3 cellular contexts compared by ENCODE assay signal in the genomic region with DNA sequence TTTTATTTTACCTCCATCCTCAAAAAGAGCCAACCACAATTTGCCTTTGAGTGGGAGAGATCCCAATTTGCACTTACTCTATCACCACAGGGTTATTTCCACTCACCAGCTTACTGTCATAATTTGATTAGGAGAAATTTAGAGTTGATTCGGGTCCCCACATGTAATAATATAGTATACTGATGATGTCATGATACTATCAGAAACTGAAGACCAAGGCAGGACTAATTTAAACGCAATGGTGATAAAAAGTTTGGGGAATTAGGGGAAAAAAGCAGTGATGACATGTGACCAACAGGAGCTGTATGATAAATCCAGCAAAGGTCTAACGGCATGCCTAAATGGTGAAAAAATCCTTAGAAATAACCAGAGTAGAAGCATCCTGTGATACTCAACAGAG.
TF ChIP-seq lines count a peak whose summit lies in the region.

No MANE protein-coding gene starts in this region.

TF ChIP-seq in HepG2, 621 proteins besides CTCF, POLR2A, EP300 and RAD21:
- peak; percentile 60 for TF ChIP-seq CREB1 (IDR thresholded peaks at IDR 0.05)
- TF ChIP-seq CREB1 (CRISPR knock-in tag; IDR thresholded peaks at IDR 0.05) = no peak
- peak; percentile 87 for TF ChIP-seq ATF7 (IDR thresholded peaks at IDR 0.05)
- TF ChIP-seq ATF7 (CRISPR knock-in tag; IDR thresholded peaks at IDR 0.05) = no peak
- TF ChIP-seq SP140L (CRISPR knock-in tag; IDR thresholded peaks at IDR 0.05; ENCODE audit: borderline replicate concordance) = no peak

TF ChIP-seq in HEK293, 187 proteins besides CTCF, POLR2A, EP300 and RAD21:
- TF ChIP-seq, protein P1, sequence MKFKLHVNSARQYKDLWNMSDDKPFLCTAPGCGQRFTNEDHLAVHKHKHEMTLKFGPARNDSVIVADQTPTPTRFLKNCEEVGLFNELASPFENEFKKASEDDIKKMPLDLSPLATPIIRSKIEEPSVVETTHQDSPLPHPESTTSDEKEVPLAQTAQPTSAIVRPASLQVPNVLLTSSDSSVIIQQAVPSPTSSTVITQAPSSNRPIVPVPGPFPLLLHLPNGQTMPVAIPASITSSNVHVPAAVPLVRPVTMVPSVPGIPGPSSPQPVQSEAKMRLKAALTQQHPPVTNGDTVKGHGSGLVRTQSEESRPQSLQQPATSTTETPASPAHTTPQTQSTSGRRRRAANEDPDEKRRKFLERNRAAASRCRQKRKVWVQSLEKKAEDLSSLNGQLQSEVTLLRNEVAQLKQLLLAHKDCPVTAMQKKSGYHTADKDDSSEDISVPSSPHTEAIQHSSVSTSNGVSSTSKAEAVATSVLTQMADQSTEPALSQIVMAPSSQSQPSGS (tag by site-specific recombination; IDR thresholded peaks at IDR 0.05; ENCODE audit: low read depth) = peak; percentile 71
- no peak for TF ChIP-seq ZNF112 (tag by site-specific recombination; IDR thresholded peaks at IDR 0.05)
TF ChIP-seq in HEK293: peak in this region for 1.

TF ChIP-seq in K562, 482 proteins besides CTCF, POLR2A, EP300 and RAD21:
- TF ChIP-seq, protein P2, sequence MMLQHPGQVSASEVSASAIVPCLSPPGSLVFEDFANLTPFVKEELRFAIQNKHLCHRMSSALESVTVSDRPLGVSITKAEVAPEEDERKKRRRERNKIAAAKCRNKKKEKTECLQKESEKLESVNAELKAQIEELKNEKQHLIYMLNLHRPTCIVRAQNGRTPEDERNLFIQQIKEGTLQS (IDR thresholded peaks at IDR 0.05) = peak; percentile 37
- TF ChIP-seq, protein P2 (CRISPR knock-in tag; conservative IDR thresholded peaks at IDR 0.05) = no peak
- TF ChIP-seq CBX1 (IDR thresholded peaks at IDR 0.05; ENCODE audit: low read depth) = no peak
